Comparison of ENCODE assay signal across 30 cellular contexts in genomic region chr1:218324226-218324580, GRCh38. TPM values are rescaled to one million over a fixed set of nuclear protein-coding genes. Genes with fewer than 3 reads are reported as not detected.
"Had no signal": no experiment of that assay in that cellular context is flagged by ENCODE, and none has a peak within 500 bp of the region (broad histone marks: within the 10 kb centered on the region; RNA-seq: fewer than 3 reads in every experiment).

No MANE protein-coding gene starts in this region.

- FAIRE-seq: bronchial epithelial cell had no signal

- H3K4me3 ChIP-seq: adrenal gland, body of pancreas, Peyer's patch, SJSA1 had no signal

- H3K27ac ChIP-seq: adrenal gland, body of pancreas, Peyer's patch, RWPE1, SJSA1, VCaP had no signal

- H3K9me3 Mint-ChIP-seq: activated CD4-positive, alpha-beta memory T cell treated with anti-CD3 and anti-CD28 coated beads, Interleukin-2, amount 10 ng/mL, durations not matched to agents 7 days and 5 days; activated naive CD4-positive, alpha-beta T cell treated with anti-CD3 and anti-CD28 coated beads for 36 hours; activated T-helper 17 cell treated with anti-CD3 and anti-CD28 coated beads, Interleukin-2, amount 50 U/mL, for 72 hours had no signal

- H3K27me3 ChIP-seq: adrenal gland, body of pancreas, Peyer's patch, SJSA1 had no signal

- H3K9me3 ChIP-seq: adrenal gland, body of pancreas, Peyer's patch, SJSA1 had no signal

- H3K27ac Mint-ChIP-seq: activated CD4-positive, alpha-beta memory T cell treated with anti-CD3 and anti-CD28 coated beads, Interleukin-2, amount 10 ng/mL, durations not matched to agents 7 days and 5 days; activated naive CD4-positive, alpha-beta T cell treated with anti-CD3 and anti-CD28 coated beads for 36 hours; activated naive CD8-positive, alpha-beta T cell; activated T-helper 17 cell treated with anti-CD3 and anti-CD28 coated beads, Interleukin-2, amount 50 U/mL, for 72 hours had no signal

- DNase-seq: activated CD4-positive, alpha-beta memory T cell treated with anti-CD3 and anti-CD28 coated beads, Interleukin-2, amount 10 ng/mL, durations not matched to agents 7 days and 5 days; activated CD4-positive, alpha-beta T cell treated with anti-CD3 and anti-CD28 coated beads, Interleukin-2, amount 50 U/mL, for 1 hour; activated CD4-positive, CD25-positive, alpha-beta regulatory T cell; activated gamma-delta T cell; activated naive CD4-positive, alpha-beta T cell treated with anti-CD3 and anti-CD28 coated beads for 36 hours; activated T-cell treated with anti-CD3 and anti-CD28 coated beads for 4 hours; activated T-cell treated with anti-CD3 and anti-CD28 coated beads, Interleukin-2, amount 50 U/mL, for 48 hours; adrenal gland; anterior cingulate cortex; body of pancreas; central memory CD4-positive, alpha-beta T cell; IMR-90; KG1; NCI-H1048; NCI-H1930; NCI-H2171; NCI-H226; NCI-H510A; NCI-H526 treated with DMSO at 0.1 percent for 48 hours; SHP77; T-helper 2 cell; T1000 had no signal

- H3K27me3 Mint-ChIP-seq: activated CD4-positive, alpha-beta memory T cell treated with anti-CD3 and anti-CD28 coated beads, Interleukin-2, amount 10 ng/mL, durations not matched to agents 7 days and 5 days; activated naive CD8-positive, alpha-beta T cell; activated T-helper 17 cell treated with anti-CD3 and anti-CD28 coated beads, Interleukin-2, amount 50 U/mL, for 72 hours had no signal

- H3K4me1 ChIP-seq: adrenal gland, body of pancreas, Peyer's patch had no signal

- H3K4me1 Mint-ChIP-seq: activated CD4-positive, alpha-beta memory T cell treated with anti-CD3 and anti-CD28 coated beads, Interleukin-2, amount 10 ng/mL, durations not matched to agents 7 days and 5 days; activated T-helper 17 cell treated with anti-CD3 and anti-CD28 coated beads, Interleukin-2, amount 50 U/mL, for 72 hours had no signal

- ATAC-seq: activated T-helper 17 cell treated with anti-CD3 and anti-CD28 coated beads, Interleukin-2, amount 50 U/mL, for 72 hours; body of pancreas had no signal

- H3K4me3 Mint-ChIP-seq: activated CD4-positive, alpha-beta memory T cell treated with anti-CD3 and anti-CD28 coated beads, Interleukin-2, amount 10 ng/mL, durations not matched to agents 7 days and 5 days; activated naive CD4-positive, alpha-beta T cell treated with anti-CD3 and anti-CD28 coated beads for 36 hours; activated naive CD8-positive, alpha-beta T cell; activated T-helper 17 cell treated with anti-CD3 and anti-CD28 coated beads, Interleukin-2, amount 50 U/mL, for 72 hours had no signal

RNA-seq across cellular contexts. Expression of gene TGFB2, which starts 20.9 kb away (rescaled TPM):
- total RNA-seq: activated CD4-positive, alpha-beta memory T cell treated with anti-CD3 and anti-CD28 coated beads, Interleukin-2, amount 10 ng/mL, durations not matched to agents 7 days and 5 days; activated CD8-positive, alpha-beta memory T cell treated with anti-CD3 and anti-CD28 coated beads for 36 hours; activated T-helper 17 cell treated with anti-CD3 and anti-CD28 coated beads, Interleukin-2, amount 50 U/mL, for 72 hours had no signal
